20 cellular contexts compared by ENCODE assay signal in the genomic region with DNA sequence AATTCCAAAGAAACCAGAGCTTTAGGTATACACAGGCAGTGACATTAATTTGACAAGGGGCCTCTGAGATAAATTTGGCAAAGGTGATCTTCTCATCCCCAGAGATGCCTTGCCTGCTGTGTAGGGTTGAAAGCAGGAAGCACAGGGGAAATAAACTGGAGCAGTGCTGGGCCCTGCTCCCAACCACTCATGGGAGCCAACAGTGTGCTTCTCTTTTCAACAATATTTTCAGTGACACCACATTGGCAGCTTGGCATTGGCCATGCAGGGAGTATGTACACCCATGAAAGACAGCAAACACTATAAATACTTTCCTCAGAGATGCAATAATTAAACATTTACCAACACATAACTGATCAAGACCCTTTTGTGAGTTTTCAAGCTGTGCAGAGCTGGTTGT.
DNase-seq lines count a peak whose midpoint lies in the region; ATAC-seq and TF ChIP-seq lines count a peak whose summit lies in the region.
"Had no signal": no experiment of that assay in that cellular context is flagged by ENCODE, and none has a peak within 500 bp of the region (broad histone marks: within the 10 kb centered on the region; RNA-seq: fewer than 3 reads in every experiment).

No MANE protein-coding gene starts in this region.

- DNase-seq in Right ventricle myocardium inferior (ENCODE audit: missing footprints) (no peak), cardiac septum (ENCODE audit: low spot score) (no peak), heart left ventricle (peak in 1 of 5 donors; percentile 35), left ventricle myocardium inferior (peak; percentile 20), NCI-H1417 treated with DMSO at 0.1 percent for 48 hours (lab: John Stamatoyannopoulos, UW) (no peak), T-helper 17 cell (no peak)
- no peak for DNase-seq in activated CD4-positive, alpha-beta T cell treated with anti-CD3 and anti-CD28 coated beads, Interleukin-2, amount 50 U/mL, for 48 hours
- DNase-seq: C1 segment of cervical spinal cord; Calu3; CD4-positive, alpha-beta memory T cell; COR-L47; DMS53; DMS79 treated with DMSO at 0.1 percent for 48 hours; GF-D8; GOT3; HFFc6 had no signal

- H3K4me3 Mint-ChIP-seq in nephron (no peak overlapping the region), T-helper 17 cell (no peak overlapping the region)
- H3K4me3 Mint-ChIP-seq: B cell; CD4-positive, alpha-beta memory T cell; HFFc6 had no signal

- H3K36me3 ChIP-seq in heart left ventricle: no peaks in the 10 kb centered on the region
- no peaks in the 10 kb centered on the region for H3K36me3 ChIP-seq in left ventricle myocardium inferior
- H3K36me3 ChIP-seq: HAP-1 had no signal

- H3K27me3 Mint-ChIP-seq in nephron (ENCODE audit: low read depth): no peaks in the 10 kb centered on the region
- peaks cover 40% of the 10 kb centered on the region for H3K27me3 Mint-ChIP-seq in T-helper 17 cell

- H3K4me1 ChIP-seq in heart left ventricle (peaks cover 0 to 25% (median 0%) of the 10 kb centered on the region in 12 donors), left ventricle myocardium inferior (peaks cover 19% of the 10 kb centered on the region)
- H3K4me1 ChIP-seq: HAP-1 had no signal

- TF ChIP-seq POLR2A in heart left ventricle (IDR thresholded peaks at IDR 0.05): no peak

- TF ChIP-seq CTCF in heart left ventricle (IDR thresholded peaks at IDR 0.05) (no peak), left ventricle myocardium inferior (IDR thresholded peaks at IDR 0.05; ENCODE audit: borderline replicate concordance) (no peak), nephron (IDR thresholded peaks at IDR 0.05; ENCODE audit: unreplicated experiment in 3 of 3) (no peak)

- H3K4me1 Mint-ChIP-seq in nephron: peaks cover 26% of the 10 kb centered on the region
- H3K4me1 Mint-ChIP-seq in T-helper 17 cell: no peaks in the 10 kb centered on the region
- H3K4me1 Mint-ChIP-seq: CD4-positive, alpha-beta memory T cell had no signal

- ATAC-seq in Right ventricle myocardium inferior: peak; percentile 71
- peak; percentile 59 to 84 (median 66) for ATAC-seq in heart left ventricle
- ATAC-seq in T-helper 17 cell: no peak

- peak overlapping the region in 2 of 3 experiments; percentile 21 to 32 for H3K27ac Mint-ChIP-seq in nephron
- no peak overlapping the region for H3K27ac Mint-ChIP-seq in T-helper 17 cell
- H3K27ac Mint-ChIP-seq: B cell; CD4-positive, alpha-beta memory T cell; HFFc6 had no signal

- intact Hi-C loops in Right ventricle myocardium inferior (cut with DNase I) (no loop called here), cardiac septum (cut with DNase I) (no loop called here), heart left ventricle (cut with DNase I) (no loop called here), left ventricle myocardium inferior (cut with micrococcal nuclease) (no loop called here)

- no peaks in the 10 kb centered on the region for H3K9me3 Mint-ChIP-seq in nephron
- H3K9me3 Mint-ChIP-seq: CD4-positive, alpha-beta memory T cell had no signal

- H3K36me3 Mint-ChIP-seq in nephron (ENCODE audit: low read depth) (no peaks in the 10 kb centered on the region), T-helper 17 cell (ENCODE audit: low read depth) (no peaks in the 10 kb centered on the region)
- H3K36me3 Mint-ChIP-seq: CD4-positive, alpha-beta memory T cell had no signal

- no peak overlapping the region for H3K4me3 ChIP-seq in heart left ventricle
- H3K4me3 ChIP-seq in left ventricle myocardium inferior: no peak overlapping the region
- H3K4me3 ChIP-seq: HAP-1 had no signal

- H3K9me3 ChIP-seq in heart left ventricle (no peaks in the 10 kb centered on the region), left ventricle myocardium inferior (replicated peaks) (no peaks in the 10 kb centered on the region), T-helper 17 cell (ENCODE audit: control insufficient read depth, low read length, poor library complexity, severe bottlenecking) (no peaks in the 10 kb centered on the region)
- H3K9me3 ChIP-seq: HAP-1 had no signal

- H3K27me3 ChIP-seq in heart left ventricle (no peaks in the 10 kb centered on the region), left ventricle myocardium inferior (ENCODE audit: low read depth) (no peaks in the 10 kb centered on the region)

- H3K27ac ChIP-seq in heart left ventricle: no peak overlapping the region
- no peak overlapping the region for H3K27ac ChIP-seq in left ventricle myocardium inferior (replicated peaks)
- H3K27ac ChIP-seq: 22Rv1 had no signal
